2 cellular contexts compared by ENCODE assay signal in the genomic region with DNA sequence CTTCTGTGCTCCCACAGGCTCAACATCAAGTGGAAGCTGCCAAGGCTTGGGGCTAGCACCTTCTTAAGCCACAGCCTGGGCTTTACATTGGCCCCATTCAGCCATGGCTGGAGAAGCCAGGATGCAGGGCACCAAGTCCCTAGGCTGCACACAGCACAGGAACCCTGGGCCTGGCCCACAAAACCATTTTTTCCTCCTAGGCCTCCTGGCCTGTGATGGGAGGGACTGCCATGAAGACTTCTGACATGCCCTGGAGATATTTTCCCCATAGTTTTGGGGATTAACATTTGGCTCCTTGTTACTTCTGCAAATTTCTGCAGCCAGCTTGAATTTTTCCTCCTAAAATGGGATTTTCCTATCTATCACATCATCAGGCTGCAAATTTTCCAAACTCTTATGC. TPM values are rescaled to one million over a fixed set of nuclear protein-coding genes. Genes with fewer than 3 reads are reported as not detected.
"Had no signal": no experiment of that assay in that cellular context is flagged by ENCODE, and none has a peak within 500 bp of the region (broad histone marks: within the 10 kb centered on the region; RNA-seq: fewer than 3 reads in every experiment).

No MANE protein-coding gene starts in this region.

RNA-seq across cellular contexts. Expression of a gene that starts 2.2 kb away (rescaled TPM):
- total RNA-seq: G401, GM12878 had no signal
- polyA plus RNA-seq: GM12878 had no signal

RNA-seq across cellular contexts. Expression of a gene that starts 20.7 kb away (rescaled TPM):
- total RNA-seq: G401, GM12878 had no signal
- polyA plus RNA-seq: GM12878 had no signal
